1 cellular context compared by ENCODE assay signal in the genomic region with DNA sequence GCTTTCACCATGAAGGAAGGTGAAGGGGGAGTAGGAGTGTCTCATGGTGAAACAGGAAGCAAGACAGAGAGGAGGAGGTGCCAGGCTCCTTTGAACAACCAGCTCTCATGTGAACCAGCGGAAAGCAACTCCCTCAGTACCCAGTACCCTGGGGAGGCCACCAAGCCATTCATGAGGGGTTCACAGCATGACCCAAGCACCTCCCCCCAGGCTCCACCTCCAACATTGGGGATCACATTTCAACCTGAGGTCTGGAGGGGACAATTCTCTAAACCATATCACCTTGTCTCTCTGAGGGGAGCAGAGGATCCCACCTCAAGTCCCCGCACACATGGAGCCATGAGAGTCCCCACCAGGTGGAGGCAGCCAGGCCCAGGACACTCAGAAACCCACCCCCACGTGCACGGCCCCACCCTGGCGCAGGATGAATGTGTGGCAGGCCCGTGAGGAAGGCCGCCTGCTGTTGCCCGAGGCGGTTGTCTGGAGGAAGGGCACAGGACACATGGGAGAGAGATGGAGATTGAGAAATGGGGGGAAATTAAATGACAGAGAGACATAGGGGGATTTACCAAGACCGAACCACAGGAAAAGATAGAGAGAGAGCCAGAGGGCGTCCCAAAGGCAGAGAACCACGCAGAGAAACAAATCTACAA.
TF ChIP-seq lines count a peak whose summit lies in the region.

No MANE protein-coding gene starts in this region.

TF ChIP-seq in SK-N-SH, 30 proteins besides CTCF, POLR2A, EP300 and RAD21 (continued from another document):
- TF ChIP-seq, protein P1, sequence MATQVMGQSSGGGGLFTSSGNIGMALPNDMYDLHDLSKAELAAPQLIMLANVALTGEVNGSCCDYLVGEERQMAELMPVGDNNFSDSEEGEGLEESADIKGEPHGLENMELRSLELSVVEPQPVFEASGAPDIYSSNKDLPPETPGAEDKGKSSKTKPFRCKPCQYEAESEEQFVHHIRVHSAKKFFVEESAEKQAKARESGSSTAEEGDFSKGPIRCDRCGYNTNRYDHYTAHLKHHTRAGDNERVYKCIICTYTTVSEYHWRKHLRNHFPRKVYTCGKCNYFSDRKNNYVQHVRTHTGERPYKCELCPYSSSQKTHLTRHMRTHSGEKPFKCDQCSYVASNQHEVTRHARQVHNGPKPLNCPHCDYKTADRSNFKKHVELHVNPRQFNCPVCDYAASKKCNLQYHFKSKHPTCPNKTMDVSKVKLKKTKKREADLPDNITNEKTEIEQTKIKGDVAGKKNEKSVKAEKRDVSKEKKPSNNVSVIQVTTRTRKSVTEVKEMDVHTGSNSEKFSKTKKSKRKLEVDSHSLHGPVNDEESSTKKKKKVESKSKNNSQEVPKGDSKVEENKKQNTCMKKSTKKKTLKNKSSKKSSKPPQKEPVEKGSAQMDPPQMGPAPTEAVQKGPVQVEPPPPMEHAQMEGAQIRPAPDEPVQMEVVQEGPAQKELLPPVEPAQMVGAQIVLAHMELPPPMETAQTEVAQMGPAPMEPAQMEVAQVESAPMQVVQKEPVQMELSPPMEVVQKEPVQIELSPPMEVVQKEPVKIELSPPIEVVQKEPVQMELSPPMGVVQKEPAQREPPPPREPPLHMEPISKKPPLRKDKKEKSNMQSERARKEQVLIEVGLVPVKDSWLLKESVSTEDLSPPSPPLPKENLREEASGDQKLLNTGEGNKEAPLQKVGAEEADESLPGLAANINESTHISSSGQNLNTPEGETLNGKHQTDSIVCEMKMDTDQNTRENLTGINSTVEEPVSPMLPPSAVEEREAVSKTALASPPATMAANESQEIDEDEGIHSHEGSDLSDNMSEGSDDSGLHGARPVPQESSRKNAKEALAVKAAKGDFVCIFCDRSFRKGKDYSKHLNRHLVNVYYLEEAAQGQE (IDR thresholded peaks at IDR 0.05; ENCODE audit: low read depth, low read length), result no peak
- TF ChIP-seq SIN3A (IDR thresholded peaks at IDR 0.05; ENCODE audit: borderline replicate concordance, low read depth, low read length) (no peak), FOSL2 (IDR thresholded peaks at IDR 0.05; ENCODE audit: borderline replicate concordance, low read depth) (no peak), CHD2 (IDR thresholded peaks at IDR 0.05; ENCODE audit: low read length, partially characterized antibody) (no peak), FOXM1 (IDR thresholded peaks at IDR 0.05; ENCODE audit: low read depth) (no peak), GATA2 (CRISPR knock-in tag; IDR thresholded peaks at IDR 0.05) (no peak), NFIC (IDR thresholded peaks at IDR 0.05; ENCODE audit: borderline replicate concordance) (no peak), JUND (IDR thresholded peaks at IDR 0.05) (no peak), GABPA (IDR thresholded peaks at IDR 0.05; ENCODE audit: low read depth) (no peak), RCOR1 (IDR thresholded peaks at IDR 0.05; ENCODE audit: low read length) (no peak), TEAD4 (IDR thresholded peaks at IDR 0.05; ENCODE audit: borderline replicate concordance, insufficient read depth) (no peak), EZH2phosphoT487 (IDR thresholded peaks at IDR 0.05; ENCODE audit: borderline replicate concordance, low read depth) (no peak), POLR2AphosphoS5 (IDR thresholded peaks at IDR 0.05; ENCODE audit: low read depth, low read length) (no peak)
- TF ChIP-seq, protein P2, sequence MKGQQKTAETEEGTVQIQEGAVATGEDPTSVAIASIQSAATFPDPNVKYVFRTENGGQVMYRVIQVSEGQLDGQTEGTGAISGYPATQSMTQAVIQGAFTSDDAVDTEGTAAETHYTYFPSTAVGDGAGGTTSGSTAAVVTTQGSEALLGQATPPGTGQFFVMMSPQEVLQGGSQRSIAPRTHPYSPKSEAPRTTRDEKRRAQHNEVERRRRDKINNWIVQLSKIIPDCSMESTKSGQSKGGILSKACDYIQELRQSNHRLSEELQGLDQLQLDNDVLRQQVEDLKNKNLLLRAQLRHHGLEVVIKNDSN (IDR thresholded peaks at IDR 0.05; ENCODE audit: borderline replicate concordance, low read depth), result no peak
- TF ChIP-seq, protein P3, sequence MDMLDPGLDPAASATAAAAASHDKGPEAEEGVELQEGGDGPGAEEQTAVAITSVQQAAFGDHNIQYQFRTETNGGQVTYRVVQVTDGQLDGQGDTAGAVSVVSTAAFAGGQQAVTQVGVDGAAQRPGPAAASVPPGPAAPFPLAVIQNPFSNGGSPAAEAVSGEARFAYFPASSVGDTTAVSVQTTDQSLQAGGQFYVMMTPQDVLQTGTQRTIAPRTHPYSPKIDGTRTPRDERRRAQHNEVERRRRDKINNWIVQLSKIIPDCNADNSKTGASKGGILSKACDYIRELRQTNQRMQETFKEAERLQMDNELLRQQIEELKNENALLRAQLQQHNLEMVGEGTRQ (IDR thresholded peaks at IDR 0.05; ENCODE audit: borderline replicate concordance, low read depth, low read length), result no peak
